32 cellular contexts compared by ENCODE assay signal in the genomic region with DNA sequence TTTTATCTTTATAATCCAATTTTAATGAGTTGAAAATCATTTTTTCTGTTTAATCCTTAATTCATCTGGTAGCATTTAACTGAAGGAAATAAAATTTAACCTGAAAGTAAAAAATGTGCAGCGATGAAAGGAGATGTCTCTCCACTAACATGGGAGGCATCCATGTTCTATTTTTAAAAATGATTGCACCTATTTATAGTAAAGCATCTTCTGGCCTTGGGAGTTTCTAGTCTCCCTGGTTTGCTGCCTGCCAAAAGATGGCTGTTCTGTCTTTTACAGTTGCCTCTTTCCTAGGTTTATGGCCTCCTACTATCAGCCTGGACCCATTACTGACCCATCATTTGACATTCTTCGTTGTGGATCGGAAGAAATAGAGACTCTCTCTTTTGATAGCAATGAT.
"Had no signal": no experiment of that assay in that cellular context is flagged by ENCODE, and none has a peak within 500 bp of the region (broad histone marks: within the 10 kb centered on the region; RNA-seq: fewer than 3 reads in every experiment).

No MANE protein-coding gene starts in this region.

- ATAC-seq: activated CD8-positive, alpha-beta memory T cell treated with anti-CD3 and anti-CD28 coated beads, Interleukin-2, amount 10 ng/mL, durations not matched to agents 7 days and 5 days; body of pancreas; PC-3 had no signal

- H3K4me2 ChIP-seq: KMS-11 had no signal

- H3K4me3 ChIP-seq: body of pancreas, breast epithelium, Peyer's patch had no signal

- H3K9me3 ChIP-seq: body of pancreas, breast epithelium, Peyer's patch had no signal

- H3K27me3 ChIP-seq: body of pancreas, breast epithelium, Peyer's patch had no signal

- DNase-seq: activated B cell treated with CpG ODN at 0.5 μM for 24 hours; activated CD4-positive, alpha-beta memory T cell treated with anti-CD3 and anti-CD28 coated beads for 36 hours; activated CD4-positive, alpha-beta T cell treated with anti-CD3 and anti-CD28 coated beads for 4 hours; activated CD4-positive, alpha-beta T cell treated with anti-CD3 and anti-CD28 coated beads, Interleukin-2, amount 50 U/mL, for 1 hour; activated CD4-positive, CD25-positive, alpha-beta regulatory T cell treated with anti-CD3 and anti-CD28 coated beads, Interleukin-2, amount 50 U/mL, for 72 hours; activated CD8-positive, alpha-beta memory T cell treated with anti-CD3 and anti-CD28 coated beads for 24 hours; activated CD8-positive, alpha-beta memory T cell treated with anti-CD3 and anti-CD28 coated beads, Interleukin-2, amount 10 ng/mL, durations not matched to agents 7 days and 5 days; activated gamma-delta T cell; activated naive CD4-positive, alpha-beta T cell treated with Interleukin-2 at 50 U/mL for 16 hours; activated naive CD8-positive, alpha-beta T cell treated with anti-CD3 and anti-CD28 coated beads, Interleukin-2, amount 10 ng/mL, durations not matched to agents 7 days and 5 days; activated T-cell treated with anti-CD3 and anti-CD28 coated beads, Interleukin-2, amount 50 U/mL, for 24 hours; amygdala; body of pancreas; central memory CD4-positive, alpha-beta T cell; MM.1S; MV-4-11; NCI-H1092; NCI-H1436 treated with DMSO at 0.1 percent for 48 hours; NCI-H1694 treated with DMSO at 0.1 percent for 48 hours; NCI-H2029; NCI-H345; NCI-H524 treated with DMSO at 0.1 percent for 48 hours; NK-92 treated with Interleukin-12 subunit alpha and Interleukin-12 subunit beta, amount 100 ng/mL, for 24 hours; PC-3; Peyer's patch; RPMI8226; SW 1271; T-helper 1 cell; T-helper 9 cell had no signal

- H3K4me1 ChIP-seq: breast epithelium, Peyer's patch had no signal

- H3K36me3 ChIP-seq: breast epithelium, Peyer's patch had no signal

- H3K9ac ChIP-seq: KMS-11 had no signal

- H3K27ac ChIP-seq: body of pancreas, breast epithelium, KMS-11, Peyer's patch, VCaP had no signal
